ENCODE assay signal across 17 cellular contexts in genomic region chr17:47996201-47996600, GRCh38.
A peak's percentile ranks its signal among the peaks of the same experiment; 100 is the strongest.
DNase-seq lines count a peak whose midpoint lies in the region; TF ChIP-seq lines count a peak whose summit lies in the region.
"Had no signal": no experiment of that assay in that cellular context is flagged by ENCODE, and none has a peak within 500 bp of the region (broad histone marks: within the 10 kb centered on the region; RNA-seq: fewer than 3 reads in every experiment).

No MANE protein-coding gene starts in this region.

- peaks cover 35% of the 10 kb centered on the region for H3K4me1 Mint-ChIP-seq in dendritic cell treated with granulocyte-macrophage colony-stimulating factor and Interleukin-4, amounts not matched to agents 40 ng/mL and 50 ng/mL, for 4 days (ENCODE audit: low read depth)
- peaks cover 78% of the 10 kb centered on the region for H3K4me1 Mint-ChIP-seq in nephron progenitor cell
- H3K4me1 Mint-ChIP-seq: IgD-negative memory B cell had no signal

- peak overlapping the region; percentile 48 for H3K27ac Mint-ChIP-seq in dendritic cell treated with granulocyte-macrophage colony-stimulating factor and Interleukin-4, amounts not matched to agents 40 ng/mL and 50 ng/mL, for 4 days
- peak overlapping the region; percentile 97 for H3K27ac Mint-ChIP-seq in nephron progenitor cell
- H3K27ac Mint-ChIP-seq: CD14-positive monocyte, HFFc6 had no signal

- H3K4me3 Mint-ChIP-seq in dendritic cell treated with granulocyte-macrophage colony-stimulating factor and Interleukin-4, amounts not matched to agents 40 ng/mL and 50 ng/mL, for 4 days: no peak overlapping the region
- H3K4me3 Mint-ChIP-seq in nephron progenitor cell: peak overlapping the region; percentile 58
- H3K4me3 Mint-ChIP-seq: CD14-positive monocyte, GM23338, HFFc6 had no signal

- DNase-seq in D341Med (ENCODE audit: low spot score) (peak; percentile 33), NCI-H69 (lab: John Stamatoyannopoulos, UW) (peak; percentile 58), nephron progenitor cell (peak; percentile 74), GOT3 (lab: John Stamatoyannopoulos, UW) (no peak), HEK293T (ENCODE audit: extremely low spot score) (no peak), NCI-H1436 treated with DMSO at 0.1 percent for 48 hours (lab: John Stamatoyannopoulos, UW) (no peak)
- DNase-seq in activated CD4-positive, alpha-beta T cell treated with anti-CD3 and anti-CD28 coated beads, Interleukin-2, amount 50 U/mL, for 4 hours: no peak
- DNase-seq: HFFc6, NCI-H1105 treated with DMSO at 0.1 percent for 48 hours, NCI-H187, NCI-H226, RPMI8226, SIG-M5 had no signal

- H3K36me3 Mint-ChIP-seq in dendritic cell treated with granulocyte-macrophage colony-stimulating factor and Interleukin-4, amounts not matched to agents 40 ng/mL and 50 ng/mL, for 4 days (ENCODE audit: low read depth): no peaks in the 10 kb centered on the region
- H3K36me3 Mint-ChIP-seq in nephron progenitor cell (ENCODE audit: low read depth): no peaks in the 10 kb centered on the region
- H3K36me3 Mint-ChIP-seq: IgD-negative memory B cell had no signal

- CTCF ChIA-PET in HEK293T (lab: Yijun Ruan, JAX): no interaction called here

- TF ChIP-seq CTCF in nephron progenitor cell (IDR thresholded peaks at IDR 0.05): no peak

- intact Hi-C loops in dendritic cell treated with granulocyte-macrophage colony-stimulating factor and Interleukin-4, amounts not matched to agents 40 ng/mL and 50 ng/mL, for 4 days (cut with micrococcal nuclease): no loop called here

- peaks cover 2% of the 10 kb centered on the region for H3K27me3 Mint-ChIP-seq in dendritic cell treated with granulocyte-macrophage colony-stimulating factor and Interleukin-4, amounts not matched to agents 40 ng/mL and 50 ng/mL, for 4 days
- peaks cover 17% of the 10 kb centered on the region for H3K27me3 Mint-ChIP-seq in nephron progenitor cell (ENCODE audit: low read depth, poor library complexity)

- POLR2A ChIA-PET in HEK293T (lab: Yijun Ruan, JAX): interaction anchor here (1.0 to 1.4 kb wide), 2 partner anchors 25 to 55 kb away, joined by 3 read pairs; partner anchors contain the start of genes CDK5RAP3 and PNPO

- H3K9me3 Mint-ChIP-seq in dendritic cell treated with granulocyte-macrophage colony-stimulating factor and Interleukin-4, amounts not matched to agents 40 ng/mL and 50 ng/mL, for 4 days: no peaks in the 10 kb centered on the region
- no peaks in the 10 kb centered on the region for H3K9me3 Mint-ChIP-seq in nephron progenitor cell
- H3K9me3 Mint-ChIP-seq: CD14-positive monocyte, GM23338, HFFc6, IgD-negative memory B cell had no signal

TF ChIP-seq in HEK293T, 16 proteins besides CTCF, POLR2A, EP300 and RAD21:
- no peak for TF ChIP-seq FOXK2 (IDR thresholded peaks at IDR 0.05)
- no peak for TF ChIP-seq L3MBTL2 (conservative IDR thresholded peaks at IDR 0.05)
- no peak for TF ChIP-seq NFRKB (IDR thresholded peaks at IDR 0.05)
- no peak for TF ChIP-seq LEF1 (IDR thresholded peaks at IDR 0.05; ENCODE audit: borderline replicate concordance)
- no peak for TF ChIP-seq TARDBP (IDR thresholded peaks at IDR 0.05)
- TF ChIP-seq FOXM1 (IDR thresholded peaks at IDR 0.05; ENCODE audit: borderline replicate concordance): no peak
- no peak for TF ChIP-seq FOXA1 (IDR thresholded peaks at IDR 0.05)
- TF ChIP-seq SP1 (IDR thresholded peaks at IDR 0.05): no peak
- TF ChIP-seq ELF4 (IDR thresholded peaks at IDR 0.05): no peak
- no peak for TF ChIP-seq CTBP1 (IDR thresholded peaks at IDR 0.05; ENCODE audit: borderline replicate concordance)
- TF ChIP-seq BHLHE40 (IDR thresholded peaks at IDR 0.05; ENCODE audit: borderline replicate concordance): no peak
- TF ChIP-seq ARNT (IDR thresholded peaks at IDR 0.05): no peak
- no peak for TF ChIP-seq PKNOX1 (IDR thresholded peaks at IDR 0.05)
- no peak for TF ChIP-seq ZNF384 (IDR thresholded peaks at IDR 0.05)
- no peak for TF ChIP-seq SUZ12 (IDR thresholded peaks at IDR 0.05)
- TF ChIP-seq HDGF (IDR thresholded peaks at IDR 0.05; ENCODE audit: borderline replicate concordance): no peak
TF ChIP-seq in HEK293T: peak in this region for 0.

Comparison
In these comparisons a context has a peak if more than half of its experiments do, and no peak if none do; other contexts are left out.
1. DNase-seq: peak in D341Med (single experiment), NCI-H69 (single experiment) and nephron progenitor cell (single experiment); none in activated CD4-positive, alpha-beta T cell treated with anti-CD3 and anti-CD28 coated beads, Interleukin-2, amount 50 U/mL, for 4 hours (0 of 2), GOT3 (single experiment), HEK293T (single experiment) and NCI-H1436 treated with DMSO at 0.1 percent for 48 hours (single experiment).